8 cellular contexts compared by ENCODE assay signal in genomic region chr19:55279773-55280643, GRCh38. TPM values are rescaled to one million over a fixed set of nuclear protein-coding genes. Genes with fewer than 3 reads are reported as not detected.
DNase-seq lines count a peak whose midpoint lies in the region; ATAC-seq lines count a peak whose summit lies in the region.

A gene with protein sequence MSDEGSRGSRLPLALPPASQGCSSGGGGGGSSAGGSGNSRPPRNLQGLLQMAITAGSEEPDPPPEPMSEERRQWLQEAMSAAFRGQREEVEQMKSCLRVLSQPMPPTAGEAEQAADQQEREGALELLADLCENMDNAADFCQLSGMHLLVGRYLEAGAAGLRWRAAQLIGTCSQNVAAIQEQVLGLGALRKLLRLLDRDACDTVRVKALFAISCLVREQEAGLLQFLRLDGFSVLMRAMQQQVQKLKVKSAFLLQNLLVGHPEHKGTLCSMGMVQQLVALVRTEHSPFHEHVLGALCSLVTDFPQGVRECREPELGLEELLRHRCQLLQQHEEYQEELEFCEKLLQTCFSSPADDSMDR (minus strand): TSS chr19:55280110. CDS start chr19:55279608, 502 bp downstream.

- peak within 1 kb of the TSS; percentile 99 for H3K4me3 Mint-ChIP-seq in activated T-helper 1 cell treated with anti-CD3 and anti-CD28 coated beads, Interleukin-12 subunit alpha, Interleukin-12 subunit beta, Interleukin-2, Interleukin-4 antibody, amounts not matched to agents 30 ng/mL and 10 ng/mL and 1 ng/mL, durations not matched to agents 14 hours and 24 hours and 36 hours
- H3K4me3 Mint-ChIP-seq in naive B cell: peak within 1 kb of the TSS; percentile 89 to 100 (median 98)
- peak within 1 kb of the TSS; percentile 99 for H3K4me3 Mint-ChIP-seq in stimulated activated memory B cell treated with anti-CD40 and anti-IgM and Interleukin-4, amounts not matched to agents 10 μg/mL and 1 μg/mL and 100 μg/mL, for 72 hours

- DNase-seq in DMS53 treated with DMSO at 0.1 percent for 48 hours (lab: John Stamatoyannopoulos, UW; ENCODE audit: unreplicated experiment): peak; percentile 91
- DNase-seq in Kasumi-1 (lab: John Stamatoyannopoulos, UW): peak; percentile 94
- peak; percentile 93 for DNase-seq in RPMI7951 (ENCODE audit: low read depth)
- DNase-seq in activated T-helper 1 cell treated with anti-CD3 and anti-CD28 coated beads, Interleukin-12 subunit alpha, Interleukin-12 subunit beta, Interleukin-2, Interleukin-4 antibody, amounts not matched to agents 30 ng/mL and 10 ng/mL and 1 ng/mL, durations not matched to agents 14 hours and 24 hours and 36 hours (ENCODE audit: low spot score): peak; percentile 95
- peak; percentile 91 for DNase-seq in fibroblast of gingiva (ENCODE audit: low read depth)
- DNase-seq in naive B cell: peak; percentile 95

- H3K9me3 Mint-ChIP-seq in activated T-helper 1 cell treated with anti-CD3 and anti-CD28 coated beads, Interleukin-12 subunit alpha, Interleukin-12 subunit beta, Interleukin-2, Interleukin-4 antibody, amounts not matched to agents 30 ng/mL and 10 ng/mL and 1 ng/mL, durations not matched to agents 14 hours and 24 hours and 36 hours: no peaks in the 10 kb centered on the region
- no peaks in the 10 kb centered on the region for H3K9me3 Mint-ChIP-seq in naive B cell
- H3K9me3 Mint-ChIP-seq in stimulated activated memory B cell treated with anti-CD40 and anti-IgM and Interleukin-4, amounts not matched to agents 10 μg/mL and 1 μg/mL and 100 μg/mL, for 72 hours: no peaks in the 10 kb centered on the region

- intact Hi-C loops in activated T-helper 1 cell treated with anti-CD3 and anti-CD28 coated beads, Interleukin-12 subunit alpha, Interleukin-12 subunit beta, Interleukin-2, Interleukin-4 antibody, amounts not matched to agents 30 ng/mL and 10 ng/mL and 1 ng/mL, durations not matched to agents 14 hours and 24 hours and 36 hours (cut with micrococcal nuclease): loop anchor here (1.0 kb wide), 14 partner anchors 12 to 344 kb away; partner anchors contain the start of genes COX6B2, FIZ1, ISOC2 and KMT5C

- H3K27ac Mint-ChIP-seq in activated T-helper 1 cell treated with anti-CD3 and anti-CD28 coated beads, Interleukin-12 subunit alpha, Interleukin-12 subunit beta, Interleukin-2, Interleukin-4 antibody, amounts not matched to agents 30 ng/mL and 10 ng/mL and 1 ng/mL, durations not matched to agents 14 hours and 24 hours and 36 hours: peak within 1 kb of the TSS; percentile 96
- H3K27ac Mint-ChIP-seq in naive B cell: peak within 1 kb of the TSS; percentile 98 to 100 (median 100)
- peak within 1 kb of the TSS; percentile 98 for H3K27ac Mint-ChIP-seq in stimulated activated memory B cell treated with anti-CD40 and anti-IgM and Interleukin-4, amounts not matched to agents 10 μg/mL and 1 μg/mL and 100 μg/mL, for 72 hours

- H3K36me3 Mint-ChIP-seq in activated T-helper 1 cell treated with anti-CD3 and anti-CD28 coated beads, Interleukin-12 subunit alpha, Interleukin-12 subunit beta, Interleukin-2, Interleukin-4 antibody, amounts not matched to agents 30 ng/mL and 10 ng/mL and 1 ng/mL, durations not matched to agents 14 hours and 24 hours and 36 hours (ENCODE audit: low read depth): peaks cover 9% of the 10 kb centered on the region
- H3K36me3 Mint-ChIP-seq in naive B cell: no peaks in the 10 kb centered on the region
- peaks cover 10% of the 10 kb centered on the region for H3K36me3 Mint-ChIP-seq in stimulated activated memory B cell treated with anti-CD40 and anti-IgM and Interleukin-4, amounts not matched to agents 10 μg/mL and 1 μg/mL and 100 μg/mL, for 72 hours

- ATAC-seq in GM21825 (IDR thresholded peaks at IDR 0.05; ENCODE audit: unreplicated experiment) (peak; percentile 59), naive B cell (ENCODE audit: low read depth in 2 of 2) (peak; percentile 75 to 76)
- peak; percentile 89 for ATAC-seq in stimulated activated memory B cell treated with anti-CD40 and anti-IgM and Interleukin-4, amounts not matched to agents 10 μg/mL and 1 μg/mL and 100 μg/mL, for 72 hours

- peaks cover 7% of the 10 kb centered on the region for H3K27me3 Mint-ChIP-seq in activated T-helper 1 cell treated with anti-CD3 and anti-CD28 coated beads, Interleukin-12 subunit alpha, Interleukin-12 subunit beta, Interleukin-2, Interleukin-4 antibody, amounts not matched to agents 30 ng/mL and 10 ng/mL and 1 ng/mL, durations not matched to agents 14 hours and 24 hours and 36 hours (ENCODE audit: insufficient read depth)
- peaks cover 5 to 10% (median 7%) of the 10 kb centered on the region in 3 donors for H3K27me3 Mint-ChIP-seq in naive B cell
- no peaks in the 10 kb centered on the region for H3K27me3 Mint-ChIP-seq in stimulated activated memory B cell treated with anti-CD40 and anti-IgM and Interleukin-4, amounts not matched to agents 10 μg/mL and 1 μg/mL and 100 μg/mL, for 72 hours

- H3K4me1 Mint-ChIP-seq in activated T-helper 1 cell treated with anti-CD3 and anti-CD28 coated beads, Interleukin-12 subunit alpha, Interleukin-12 subunit beta, Interleukin-2, Interleukin-4 antibody, amounts not matched to agents 30 ng/mL and 10 ng/mL and 1 ng/mL, durations not matched to agents 14 hours and 24 hours and 36 hours (ENCODE audit: low read depth): peaks cover 51% of the 10 kb centered on the region
- peaks cover 50 to 74% (median 62%) of the 10 kb centered on the region in 3 donors for H3K4me1 Mint-ChIP-seq in naive B cell
- peaks cover 64% of the 10 kb centered on the region for H3K4me1 Mint-ChIP-seq in stimulated activated memory B cell treated with anti-CD40 and anti-IgM and Interleukin-4, amounts not matched to agents 10 μg/mL and 1 μg/mL and 100 μg/mL, for 72 hours

RNA-seq across cellular contexts. Expression of the gene that starts here (rescaled TPM):
- total RNA-seq in RPMI7951 (2014; rRNA removed; shearing (Covaris generic)): 35.1 and 57.0 TPM in 2 replicates
- 66.4 and 69.6 TPM in 2 replicates for total RNA-seq in activated T-helper 1 cell treated with anti-CD3 and anti-CD28 coated beads, Interleukin-12 subunit alpha, Interleukin-12 subunit beta, Interleukin-2, Interleukin-4 antibody, amounts not matched to agents 30 ng/mL and 10 ng/mL and 1 ng/mL, durations not matched to agents 14 hours and 24 hours and 36 hours
- 10 to 100 TPM; 22.6 to 40.0 (median 32.6) TPM for polyA plus RNA-seq in naive B cell (ENCODE audit: low read depth in 6 of 6)

Comparison
In these comparisons a context has a peak if more than half of its experiments do, and no peak if none do; other contexts are left out.
1. Peak in every context shown above with its lines: DNase-seq and ATAC-seq.